In genomic region chr1:941588-942383, GRCh38 we compare ENCODE assay signal across 8 cellular contexts. TPM values are rescaled to one million over a fixed set of nuclear protein-coding genes. Genes with fewer than 3 reads are reported as not detected.
DNase-seq lines count a peak whose midpoint lies in the region; ATAC-seq and TF ChIP-seq lines count a peak whose summit lies in the region.

No MANE protein-coding gene starts in this region.

- in situ Hi-C loops in gastrocnemius medialis (cut with MboI; ENCODE audit: low sequenced_read_pairs in 4 of 4): no loop called here

- intact Hi-C loops in adrenal gland (cut with DNase I): no loop called here
- intact Hi-C loops in right cardiac atrium (cut with DNase I): no loop called here
- intact Hi-C loops in gastrocnemius medialis (cut with DNase I; ENCODE audit: low total_unique reads): no loop called here

- peak overlapping the region; percentile 89 for H3K27ac ChIP-seq in 22Rv1
- H3K27ac ChIP-seq in adrenal gland: peak overlapping the region in 3 of 5 donors; percentile 60 to 92 (median 91)
- peak overlapping the region; percentile 10 for H3K27ac ChIP-seq in right cardiac atrium (ENCODE audit: low read length)
- no peak overlapping the region for H3K27ac ChIP-seq in gastrocnemius medialis

- TF ChIP-seq CTCF in 22Rv1 (IDR thresholded peaks at IDR 0.05) (no peak), adrenal gland (IDR thresholded peaks at IDR 0.05) (no peak), gastrocnemius medialis (IDR thresholded peaks at IDR 0.05 in 4 of 5, conservative IDR thresholded peaks at IDR 0.05 in 1 of 5) (no peak)

- peak; percentile 59 to 62 for ATAC-seq in right cardiac atrium
- ATAC-seq in gastrocnemius medialis: peak in 1 of 2 donors; percentile 4
- no peak for ATAC-seq in GM21381 (IDR thresholded peaks at IDR 0.05; ENCODE audit: unreplicated experiment)
- ATAC-seq in HG02678 (IDR thresholded peaks at IDR 0.05; ENCODE audit: unreplicated experiment): no peak

- DNase-seq in GM04504 (ENCODE audit: low read depth) (peak; percentile 54), NCI-H460 (ENCODE audit: extremely low read depth, low read depth) (peak; percentile 42), adrenal gland (peak; percentile 50 to 92 (median 61)), right cardiac atrium (peak; percentile 90 to 97 (median 96)), gastrocnemius medialis (no peak)

- H3K4me3 ChIP-seq in adrenal gland (peak overlapping the region in 2 of 4 donors; percentile 4 to 46), right cardiac atrium (ENCODE audit: low read length) (peak overlapping the region; percentile 40), gastrocnemius medialis (peak overlapping the region; percentile 17 to 68 (median 44))

- H3K4me1 ChIP-seq in adrenal gland (replicated peaks in 1 of 2): peaks cover 8 to 26% of the 10 kb centered on the region in 2 donors
- H3K4me1 ChIP-seq in right cardiac atrium (ENCODE audit: control insufficient read depth, insufficient read depth, low read length): no peaks in the 10 kb centered on the region
- peaks cover 12 to 24% of the 10 kb centered on the region in 2 donors for H3K4me1 ChIP-seq in gastrocnemius medialis

- WGBS in adrenal gland, 4 donors: 0 to 3% (median 1%) methylated on average over 2 to 97 of the region's 98 CpGs
- WGBS in right cardiac atrium: under 1% methylated on average over 98 of the region's 98 CpGs

- H3K9me3 ChIP-seq in adrenal gland (replicated peaks in 1 of 3) (no peaks in the 10 kb centered on the region), right cardiac atrium (ENCODE audit: control insufficient read depth, low read length) (no peaks in the 10 kb centered on the region), gastrocnemius medialis (no peaks in the 10 kb centered on the region)

- H3K36me3 ChIP-seq in adrenal gland (replicated peaks in 1 of 2) (peaks cover 0 to 15% of the 10 kb centered on the region in 2 donors), gastrocnemius medialis (peaks cover 0 to 20% of the 10 kb centered on the region in 2 donors)

- TF ChIP-seq POLR2A in adrenal gland (IDR thresholded peaks at IDR 0.05) (peak in 1 of 2 donors; percentile 40), gastrocnemius medialis (IDR thresholded peaks at IDR 0.05) (no peak)

- H3K27me3 ChIP-seq in adrenal gland: peaks cover 33% of the 10 kb centered on the region
- no peaks in the 10 kb centered on the region for H3K27me3 ChIP-seq in right cardiac atrium (ENCODE audit: control insufficient read depth, insufficient read depth)
- H3K27me3 ChIP-seq in gastrocnemius medialis: peaks cover 41 to 55% (median 53%) of the 10 kb centered on the region in 3 donors

RNA-seq across cellular contexts. Expression of gene NOC2L, which starts 17.3 kb away (rescaled TPM):
- total RNA-seq in NCI-H460 (2014; rRNA removed; shearing (Covaris generic)): 98.5 and 99.0 TPM in 2 replicates
- 151 and 184 TPM in 2 replicates for polyA plus RNA-seq in NCI-H460 (2014; cell fraction: nucleus; rRNA removed)
- total RNA-seq in adrenal gland: 10 to 100 TPM; 22.4 to 58.9 (median 38.1) TPM
- polyA plus RNA-seq in adrenal gland: 10 to 100 TPM; 39.2 to 97.7 (median 64.9) TPM
- 10 to 100 TPM; 43.6 to 48.6 (median 45.5) TPM for total RNA-seq in right cardiac atrium
- polyA plus RNA-seq in right cardiac atrium: 44.3 TPM
- total RNA-seq in gastrocnemius medialis: 100 to 1,000 TPM in 1 of 4 donors, 10 to 100 TPM in 3; 47.4 to 115 (median 74.2) TPM

RNA-seq across cellular contexts. Expression of gene SAMD11, which starts 18.1 kb away (rescaled TPM):
- total RNA-seq in NCI-H460 (2014; rRNA removed; shearing (Covaris generic)): 1.4 and 4.9 TPM in 2 replicates
- polyA plus RNA-seq in NCI-H460 (2014; cell fraction: nucleus; rRNA removed): 18.6 and 37.1 TPM in 2 replicates
- 10 to 100 TPM in 7 of 8 donors, 1 to 10 TPM in 1; 7.9 to 30.8 (median 16.7) TPM for total RNA-seq in adrenal gland
- polyA plus RNA-seq in adrenal gland: 10 to 100 TPM in 2 of 3 donors, 1 to 10 TPM in 1; 2.5 to 96.6 (median 32.7) TPM
- total RNA-seq in right cardiac atrium: 10 to 100 TPM in 3 of 4 donors, 1 to 10 TPM in 1; 6.9 to 27.2 (median 11.4) TPM
- polyA plus RNA-seq in right cardiac atrium: 7.8 TPM
- total RNA-seq in gastrocnemius medialis: under 1 TPM in 2 of 4 donors, not detected in 2; 0.17 to 0.38 TPM

RNA-seq across cellular contexts. Expression of gene KLHL17, which starts 18.6 kb away (rescaled TPM):
- total RNA-seq in NCI-H460 (2014; rRNA removed; shearing (Covaris generic)): 7.2 and 10.1 TPM in 2 replicates
- 215 and 308 TPM in 2 replicates for polyA plus RNA-seq in NCI-H460 (2014; cell fraction: nucleus; rRNA removed)
- total RNA-seq in adrenal gland (10 to 100 TPM in 1 of 8 donors, 1 to 10 TPM in 7; 3.2 to 15.9 (median 6.9) TPM), right cardiac atrium (1 to 10 TPM; 5.0 to 9.7 (median 6.6) TPM), gastrocnemius medialis (1 to 10 TPM; 1.3 to 5.7 (median 2.3) TPM)
- polyA plus RNA-seq in adrenal gland (10 to 100 TPM in 2 of 3 donors, under 1 TPM in 1; 0.73 to 38.8 (median 25.4) TPM), right cardiac atrium (5.3 TPM)

RNA-seq across cellular contexts. Expression of gene PLEKHN1, which starts 24.5 kb away (rescaled TPM):
- total RNA-seq in NCI-H460 (2014; rRNA removed; shearing (Covaris generic)): 0.43 and 0.84 TPM in 2 replicates
- polyA plus RNA-seq in NCI-H460 (2014; cell fraction: nucleus; rRNA removed): 6.4 and 7.2 TPM in 2 replicates
- total RNA-seq in adrenal gland: 1 to 10 TPM in 3 of 8 donors, under 1 TPM in 3, not detected in 2; 0.30 to 3.8 (median 1.1) TPM
- polyA plus RNA-seq in adrenal gland: 10 to 100 TPM in 1 of 3 donors, 1 to 10 TPM in 1, under 1 TPM in 1; 0.05 to 10.5 (median 4.2) TPM
- under 1 TPM in 1 of 4 donors, not detected in 3; 0.41 TPM for total RNA-seq in right cardiac atrium
- 0.14 TPM for polyA plus RNA-seq in right cardiac atrium
- total RNA-seq in gastrocnemius medialis: under 1 TPM in 1 of 4 donors, not detected in 3; 0.23 TPM

RNA-seq across cellular contexts. Expression of gene PERM1, which starts 40.1 kb away (rescaled TPM):
- not detected in 2 replicates for total RNA-seq in NCI-H460 (2014; rRNA removed; shearing (Covaris generic))
- polyA plus RNA-seq in NCI-H460 (2014; cell fraction: nucleus; rRNA removed): not detected in 2 replicates
- total RNA-seq in adrenal gland (under 1 TPM in 5 of 8 donors, not detected in 3; 0.13 to 0.28 (median 0.14) TPM), right cardiac atrium (10 to 100 TPM; 44.4 to 78.0 (median 57.4) TPM), gastrocnemius medialis (100 to 1,000 TPM in 2 of 4 donors, 10 to 100 TPM in 2; 38.9 to 218 (median 98.8) TPM)
- polyA plus RNA-seq in adrenal gland (under 1 TPM in 2 of 3 donors, not detected in 1; 0.40 to 0.88 TPM), right cardiac atrium (112 TPM)

Comparison
In these comparisons a context has a peak if more than half of its experiments do, and no peak if none do; other contexts are left out.
1. H3K27ac ChIP-seq: peak in 22Rv1 (single experiment), adrenal gland (3 of 5) and right cardiac atrium (single experiment); none in gastrocnemius medialis (0 of 4).
2. DNase-seq: peak in GM04504 (single experiment), NCI-H460 (single experiment), adrenal gland (7 of 7) and right cardiac atrium (3 of 3); none in gastrocnemius medialis (0 of 2).
3. ATAC-seq: peak in right cardiac atrium (2 of 2); none in GM21381 (single experiment) and HG02678 (single experiment).